Comparison of ENCODE assay signal across 8 cellular contexts in the genomic region with DNA sequence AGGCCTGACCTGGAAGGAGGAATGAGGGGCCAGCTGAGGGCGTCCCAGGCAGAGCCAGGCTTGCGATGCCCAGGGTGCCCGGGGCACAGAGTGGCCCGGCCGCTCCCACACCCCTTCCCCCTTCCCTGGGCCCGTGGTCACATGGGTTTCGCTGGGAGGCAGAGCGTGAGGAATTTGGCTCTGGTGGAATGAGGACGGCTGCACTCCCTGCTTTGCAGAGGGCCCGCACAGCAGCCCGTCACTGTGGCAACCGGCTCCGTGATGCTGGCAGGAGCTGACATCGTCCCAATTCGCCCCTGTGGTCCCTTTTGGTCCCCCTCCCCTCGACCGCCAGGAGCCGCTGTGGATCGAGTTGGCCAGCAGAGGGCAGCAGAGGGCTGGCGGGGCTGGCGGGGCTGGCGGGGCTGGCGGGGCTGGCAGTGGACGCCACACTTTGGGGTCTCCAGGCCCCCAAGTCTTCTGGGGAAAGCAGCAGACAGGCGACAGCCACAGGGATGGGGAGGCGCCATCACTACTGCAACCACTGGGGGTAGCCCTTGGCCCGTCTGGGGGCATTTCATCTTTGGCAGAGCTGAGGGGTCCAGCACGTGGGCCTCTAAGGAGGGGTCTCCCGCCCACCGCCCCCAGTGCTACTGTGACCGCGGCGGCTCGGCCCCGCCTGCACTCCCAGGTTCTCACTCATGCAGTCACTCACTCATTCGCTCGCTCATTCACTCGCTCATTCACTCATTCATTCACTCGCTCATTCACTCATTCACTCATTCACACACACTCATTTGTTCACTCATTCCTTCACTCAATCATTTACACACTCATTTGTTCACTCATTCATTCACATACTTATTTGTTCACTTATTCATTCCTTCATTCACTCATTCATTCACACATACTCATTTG. TPM values are rescaled to one million over a fixed set of nuclear protein-coding genes. Genes with fewer than 3 reads are reported as not detected.
DNase-seq lines count a peak whose midpoint lies in the region; ATAC-seq and TF ChIP-seq lines count a peak whose summit lies in the region.

No MANE protein-coding gene starts in this region.

- intact Hi-C loops in natural killer cell (cut with micrococcal nuclease) (loop anchor here (5.0 kb wide), 2 partner anchors 126 to 326 kb away; no protein-coding TSS in a partner anchor), vagina (cut with DNase I) (no loop called here)

- no peaks in the 10 kb centered on the region for H3K36me3 ChIP-seq in vagina

- H3K4me1 ChIP-seq in vagina: peaks cover 8% of the 10 kb centered on the region

- no peak overlapping the region for H3K27ac Mint-ChIP-seq in natural killer cell

- no peaks in the 10 kb centered on the region for H3K9me3 Mint-ChIP-seq in natural killer cell

- ATAC-seq in natural killer cell (peak; percentile 61 to 84 (median 80)), HG03039 (IDR thresholded peaks at IDR 0.05; ENCODE audit: unreplicated experiment) (no peak)

- no peak overlapping the region for H3K4me3 ChIP-seq in vagina

- no peaks in the 10 kb centered on the region for H3K4me1 Mint-ChIP-seq in natural killer cell

- TF ChIP-seq POLR2A in erythroblast (IDR thresholded peaks at IDR 0.05; ENCODE audit: low read length) (no peak), vagina (IDR thresholded peaks at IDR 0.05) (no peak)

- no peaks in the 10 kb centered on the region for H3K27me3 ChIP-seq in vagina

- no peaks in the 10 kb centered on the region for H3K36me3 Mint-ChIP-seq in natural killer cell

- no peak overlapping the region for H3K4me3 Mint-ChIP-seq in natural killer cell

- H3K27me3 Mint-ChIP-seq in natural killer cell (ENCODE audit: low read depth in 2 of 2): peaks cover 0 to 10% of the 10 kb centered on the region in 2 donors

- TF ChIP-seq CTCF in GM10248 (IDR thresholded peaks at IDR 0.05; ENCODE audit: control extremely low read depth, extremely low read depth, low read depth, missing control alignments): peak; percentile 77
- TF ChIP-seq CTCF in natural killer cell (IDR thresholded peaks at IDR 0.05): peak; percentile 92
- TF ChIP-seq CTCF in vagina (IDR thresholded peaks at IDR 0.05): peak; percentile 49 to 88 (median 56)

- POLR2A ChIA-PET in GM10248 (lab: Yijun Ruan, JAX): interaction anchor here (0.6 kb wide), 1 partner anchor 946 kb away, joined by 4 read pairs; no protein-coding TSS in a partner anchor

- CTCF ChIA-PET in GM10248 (lab: Yijun Ruan, JAX): interaction anchor here (0.9 to 3.5 kb wide), 14 partner anchors 10 to 234 kb away, joined by 3 to 14 read pairs (median 3); no protein-coding TSS in a partner anchor

- DNase-seq in GM10248 (ENCODE audit: extremely low spot score) (peak; percentile 78), NCI-H1092 (lab: John Stamatoyannopoulos, UW) (peak; percentile 38), erythroblast (lab: John Stamatoyannopoulos, UW) (peak; percentile 63 to 75), natural killer cell (peak; percentile 42), vagina (ENCODE audit: extremely low spot score in 2 of 2) (no peak), GF-D8 (lab: John Stamatoyannopoulos, UW) (no peak)
- peak; percentile 41 to 46 for DNase-seq in activated CD4-positive, alpha-beta T cell treated with anti-CD3 and anti-CD28 coated beads, Interleukin-2, amount 50 U/mL, for 48 hours

- no peaks in the 10 kb centered on the region for H3K9me3 ChIP-seq in vagina

- no peak overlapping the region for H3K27ac ChIP-seq in vagina

RNA-seq across cellular contexts. Expression of a gene that starts 49.7 kb away (rescaled TPM):
- not detected for total RNA-seq in natural killer cell
- not detected for total RNA-seq in vagina

Comparison
In these comparisons a context has a peak if more than half of its experiments do, and no peak if none do; other contexts are left out.
1. DNase-seq: peak in GM10248 (single experiment), NCI-H1092 (single experiment), activated CD4-positive, alpha-beta T cell treated with anti-CD3 and anti-CD28 coated beads, Interleukin-2, amount 50 U/mL, for 48 hours (2 of 2), erythroblast (2 of 2) and natural killer cell (single experiment); none in vagina (0 of 2) and GF-D8 (single experiment).
2. Peak in every context shown above with its lines, with median percentiles within 50 percentile points of each other: CTCF ChIP-seq.